7 cellular contexts compared by ENCODE assay signal in genomic region chr1:153288634-153289275, GRCh38. TPM values are rescaled to one million over a fixed set of nuclear protein-coding genes. Genes with fewer than 3 reads are reported as not detected.
DNase-seq lines count a peak whose midpoint lies in the region; ATAC-seq and TF ChIP-seq lines count a peak whose summit lies in the region.

No MANE protein-coding gene starts in this region.

- H3K27me3 ChIP-seq in neutrophil: peaks cover 34% of the 10 kb centered on the region
- no peaks in the 10 kb centered on the region for H3K27me3 ChIP-seq in CD4-positive, alpha-beta memory T cell (ENCODE audit: insufficient read depth, low read length)

- ATAC-seq in HG03432 (IDR thresholded peaks at IDR 0.05; ENCODE audit: unreplicated experiment): no peak

- peaks cover 6 to 23% (median 16%) of the 10 kb centered on the region in 4 donors for H3K4me1 Mint-ChIP-seq in CD4-positive, alpha-beta memory T cell

- no peaks in the 10 kb centered on the region for H3K36me3 ChIP-seq in neutrophil
- no peaks in the 10 kb centered on the region for H3K36me3 ChIP-seq in CD4-positive, alpha-beta memory T cell (ENCODE audit: insufficient read depth, low read length)

- TF ChIP-seq CTCF in neutrophil (IDR thresholded peaks at IDR 0.05): peak; percentile 52

- no peaks in the 10 kb centered on the region for H3K9me3 Mint-ChIP-seq in CD4-positive, alpha-beta memory T cell

- peak; percentile 35 for DNase-seq in GM03348 (ENCODE audit: low spot score)
- DNase-seq in HuH-7 (ENCODE audit: low spot score): peak; percentile 59
- DNase-seq in amniotic epithelial cell (ENCODE audit: low read depth): peak; percentile 2
- DNase-seq in CD4-positive, alpha-beta memory T cell: no peak
- DNase-seq in activated T-cell treated with anti-CD3 and anti-CD28 coated beads, Interleukin-2, amount 50 U/mL, for 1 hour: no peak

- H3K27me3 Mint-ChIP-seq in CD4-positive, alpha-beta memory T cell: peaks cover 2 to 11% of the 10 kb centered on the region in 2 donors

- no peak overlapping the region for H3K27ac ChIP-seq in neutrophil
- no peak overlapping the region for H3K27ac ChIP-seq in CD4-positive, alpha-beta memory T cell (ENCODE audit: low read depth, low read length)

- intact Hi-C loops in CD4-positive, alpha-beta memory T cell (cut with micrococcal nuclease): no loop called here

- no peak overlapping the region for H3K4me3 Mint-ChIP-seq in CD4-positive, alpha-beta memory T cell

- no peak overlapping the region for H3K4me3 ChIP-seq in neutrophil (ENCODE audit: low read depth in 1 of 2, low read length in 1 of 2)
- H3K4me3 ChIP-seq in CD4-positive, alpha-beta memory T cell (ENCODE audit: low read length in 2 of 2): no peak overlapping the region

- CTCF ChIA-PET in CD4-positive, alpha-beta memory T cell (lab: Charles Lee; ENCODE audit: partially characterized antibody): interaction anchor here (0.9 to 1.7 kb wide), 5 partner anchors 9 to 108 kb away, joined by 3 to 6 read pairs (median 3); no protein-coding TSS in a partner anchor

- POLR2A ChIA-PET in CD4-positive, alpha-beta memory T cell (lab: Charles Lee; ENCODE audit: partially characterized antibody): no interaction called here

- no peaks in the 10 kb centered on the region for H3K36me3 Mint-ChIP-seq in CD4-positive, alpha-beta memory T cell

- no peak overlapping the region for H3K27ac Mint-ChIP-seq in CD4-positive, alpha-beta memory T cell

- H3K9me3 ChIP-seq in neutrophil: no peaks in the 10 kb centered on the region
- H3K9me3 ChIP-seq in CD4-positive, alpha-beta memory T cell (ENCODE audit: control insufficient read depth in 1 of 2, low read length in 2 of 2): no peaks in the 10 kb centered on the region

- peaks cover 25 to 28% of the 10 kb centered on the region in 2 experiments for H3K4me1 ChIP-seq in neutrophil (ENCODE audit: control insufficient read depth in 1 of 2, insufficient read depth in 1 of 2, low read depth in 1 of 2, low read length in 1 of 2)
- H3K4me1 ChIP-seq in CD4-positive, alpha-beta memory T cell (ENCODE audit: insufficient read depth, low read length): peaks cover 17% of the 10 kb centered on the region

RNA-seq across cellular contexts. Expression of gene PGLYRP3, which starts 24.0 kb away (rescaled TPM):
- total RNA-seq in CD4-positive, alpha-beta memory T cell: not detected
- not detected for polyA plus RNA-seq in CD4-positive, alpha-beta memory T cell

RNA-seq across cellular contexts. Expression of gene LORICRIN, which starts 29.3 kb away (rescaled TPM):
- not detected for total RNA-seq in CD4-positive, alpha-beta memory T cell
- polyA plus RNA-seq in CD4-positive, alpha-beta memory T cell: not detected

RNA-seq across cellular contexts. Expression of gene PGLYRP4, which starts 59.9 kb away (rescaled TPM):
- not detected for total RNA-seq in CD4-positive, alpha-beta memory T cell
- polyA plus RNA-seq in CD4-positive, alpha-beta memory T cell: not detected

Comparison
In these comparisons a context has a peak if more than half of its experiments do, and no peak if none do; other contexts are left out.
1. DNase-seq: peak in GM03348 (single experiment), HuH-7 (single experiment) and amniotic epithelial cell (single experiment); none in CD4-positive, alpha-beta memory T cell (0 of 5) and activated T-cell treated with anti-CD3 and anti-CD28 coated beads, Interleukin-2, amount 50 U/mL, for 1 hour (single experiment).